In the genomic region with DNA sequence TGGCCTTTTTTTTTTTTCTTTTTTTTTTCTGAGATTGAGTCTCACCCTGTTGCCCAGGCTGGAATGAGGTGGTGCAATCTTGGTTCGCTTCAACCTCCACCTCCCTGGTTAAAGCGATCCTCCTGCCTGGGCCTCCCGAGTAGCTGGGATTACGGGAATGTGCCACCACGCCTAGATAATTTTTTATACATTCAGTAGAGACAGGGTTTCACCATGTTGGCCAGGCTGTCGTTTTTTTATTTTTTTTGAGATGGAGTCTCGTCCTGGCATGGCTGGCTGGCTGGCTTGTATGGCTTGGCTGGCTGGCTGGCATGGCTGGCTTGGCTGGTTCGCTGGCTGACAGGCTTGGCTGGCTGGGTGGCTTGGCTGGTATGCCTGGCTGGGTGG, we compare ENCODE assay signal across 5 cellular contexts.
A peak's percentile ranks its signal among the peaks of the same experiment; 100 is the strongest.
DNase-seq lines count a peak whose midpoint lies in the region; ATAC-seq, FAIRE-seq and TF ChIP-seq lines count a peak whose summit lies in the region.
"Not testable (repeated sequence)": the region's sequence is repeated elsewhere in the genome, so short reads cannot be mapped to it uniquely, and the experiment has no call there.

No MANE protein-coding gene starts in this region.

- H3K9ac ChIP-seq in HepG2 (ENCODE audit: insufficient read depth, low read depth, low read length): not testable (repeated sequence)

- not testable (repeated sequence) for TF ChIP-seq POLR2A in HepG2 (IDR thresholded peaks at IDR 0.05; ENCODE audit: insufficient read depth in 1 of 2, low read depth in 2 of 2, low read length in 2 of 2)

- H3K4me2 ChIP-seq in HepG2 (ENCODE audit: low read depth, low read length): not testable (repeated sequence)

- not testable (repeated sequence) for FAIRE-seq in HepG2 (lab: Jason Lieb, UNC)

- not testable (repeated sequence) for H3K27ac Mint-ChIP-seq in natural killer cell treated with Interleukin-12 subunit alpha and Interleukin-12 subunit beta and Interleukin-15 and Interleukin-18, amount 100 ng/mL, for 72 hours; stimulated activated effector memory CD8-positive, alpha-beta T cell treated with anti-CD3 and anti-CD28 coated beads, Interleukin-12 subunit alpha, Interleukin-12 subunit beta, amount 100 ng/mL, for 72 hours

- WGBS in HepG2 (ENCODE audit: low lambda C conversion rate): 33% methylated on average over 8 of the region's 8 CpGs
- 75 to 76% methylated on average over 7 of the region's 8 CpGs for WGBS in aorta, 2 donors

- TF ChIP-seq RAD21 in HepG2 (CRISPR knock-in tag; IDR thresholded peaks at IDR 0.05): not testable (repeated sequence)

- not testable (repeated sequence) for H3K27me3 ChIP-seq in HepG2 (ENCODE audit: control insufficient read depth in 1 of 2, insufficient read depth in 2 of 2, low read length in 2 of 2); aorta (ENCODE audit: control insufficient read depth in 1 of 2, insufficient read depth in 2 of 2, low read length in 1 of 2)

- not testable (repeated sequence) for H3K4me1 Mint-ChIP-seq in natural killer cell treated with Interleukin-12 subunit alpha and Interleukin-12 subunit beta and Interleukin-15 and Interleukin-18, amount 100 ng/mL, for 72 hours (ENCODE audit: low read depth in 2 of 2); stimulated activated effector memory CD8-positive, alpha-beta T cell treated with anti-CD3 and anti-CD28 coated beads, Interleukin-12 subunit alpha, Interleukin-12 subunit beta, amount 100 ng/mL, for 72 hours

- intact Hi-C loops in HepG2 (cut with micrococcal nuclease; ENCODE audit: unreplicated experiment); aorta (cut with DNase I): not testable (repeated sequence)

- not testable (repeated sequence) for H3K9me3 Mint-ChIP-seq in natural killer cell treated with Interleukin-12 subunit alpha and Interleukin-12 subunit beta and Interleukin-15 and Interleukin-18, amount 100 ng/mL, for 72 hours; stimulated activated effector memory CD8-positive, alpha-beta T cell treated with anti-CD3 and anti-CD28 coated beads, Interleukin-12 subunit alpha, Interleukin-12 subunit beta, amount 100 ng/mL, for 72 hours

- H3K4me3 Mint-ChIP-seq in natural killer cell treated with Interleukin-12 subunit alpha and Interleukin-12 subunit beta and Interleukin-15 and Interleukin-18, amount 100 ng/mL, for 72 hours; stimulated activated effector memory CD8-positive, alpha-beta T cell treated with anti-CD3 and anti-CD28 coated beads, Interleukin-12 subunit alpha, Interleukin-12 subunit beta, amount 100 ng/mL, for 72 hours: not testable (repeated sequence)

- CTCF ChIA-PET in HepG2 (lab: Yijun Ruan, JAX; ENCODE audit: low intra/inter-chr PET ratio, low total read pairs): not testable (repeated sequence)

- not testable (repeated sequence) for H3K79me2 ChIP-seq in HepG2 (ENCODE audit: insufficient read depth, low read length)

- not testable (repeated sequence) for TF ChIP-seq EP300 in HepG2 (IDR thresholded peaks at IDR 0.05; ENCODE audit: low read depth in 2 of 2, low read length in 2 of 2); HepG2 (CRISPR knock-in tag; IDR thresholded peaks at IDR 0.05; ENCODE audit: borderline replicate concordance)

- H2AFZ ChIP-seq in HepG2 (ENCODE audit: low read length): not testable (repeated sequence)

- H3K9me3 ChIP-seq in HepG2 (ENCODE audit: low read length); aorta (ENCODE audit: control insufficient read depth, low read length): not testable (repeated sequence)

- not testable (repeated sequence) for H3K27ac ChIP-seq in HepG2 (ENCODE audit: extremely low read length, insufficient read depth, low read length); aorta (ENCODE audit: low read depth in 1 of 2, low read length in 2 of 2)

- not testable (repeated sequence) for H4K20me1 ChIP-seq in HepG2 (ENCODE audit: insufficient read depth, low read length)

- H3K4me1 ChIP-seq in HepG2 (ENCODE audit: insufficient read depth, low read length); aorta (ENCODE audit: control insufficient read depth in 1 of 2, insufficient read depth in 2 of 2, low read length in 2 of 2): not testable (repeated sequence)

- H3K36me3 ChIP-seq in HepG2 (replicated peaks in 1 of 2; ENCODE audit: control insufficient read depth in 1 of 2, insufficient read depth in 2 of 2, low read length in 2 of 2); aorta (ENCODE audit: control insufficient read depth in 1 of 2, insufficient read depth in 2 of 2, low read length in 1 of 2): not testable (repeated sequence)

- TF ChIP-seq CTCF in HepG2 (CRISPR knock-in tag; IDR thresholded peaks at IDR 0.05): not testable (repeated sequence)

- DNase-seq in HepG2 (ENCODE audit: low spot score); natural killer cell treated with Interleukin-12 subunit alpha and Interleukin-12 subunit beta and Interleukin-15 and Interleukin-18, amount 100 ng/mL, for 72 hours (ENCODE audit: low spot score); stimulated activated effector memory CD8-positive, alpha-beta T cell treated with anti-CD3 and anti-CD28 coated beads, Interleukin-12 subunit alpha, Interleukin-12 subunit beta, amount 100 ng/mL, for 72 hours (ENCODE audit: low spot score in 2 of 2); aorta: not testable (repeated sequence)

- H3K36me3 Mint-ChIP-seq in natural killer cell treated with Interleukin-12 subunit alpha and Interleukin-12 subunit beta and Interleukin-15 and Interleukin-18, amount 100 ng/mL, for 72 hours; stimulated activated effector memory CD8-positive, alpha-beta T cell treated with anti-CD3 and anti-CD28 coated beads, Interleukin-12 subunit alpha, Interleukin-12 subunit beta, amount 100 ng/mL, for 72 hours: not testable (repeated sequence)

- ATAC-seq in esophagus mucosa (peak; percentile 36), HepG2 (peak; percentile 23; the same call in 1 of the 3 replicates), aorta (ENCODE audit: low FRiP score) (peak; percentile 66)
- peak; percentile 43 to 57 for ATAC-seq in natural killer cell treated with Interleukin-12 subunit alpha and Interleukin-12 subunit beta and Interleukin-15 and Interleukin-18, amount 100 ng/mL, for 72 hours
- peak; percentile 8 for ATAC-seq in stimulated activated effector memory CD8-positive, alpha-beta T cell treated with anti-CD3 and anti-CD28 coated beads, Interleukin-12 subunit alpha, Interleukin-12 subunit beta, amount 100 ng/mL, for 72 hours

- in situ Hi-C loops in HepG2 (cut with HindIII; ENCODE audit: extremely low pct_ligation_motif_present, low pct_unique_long_range_greater_than_20kb): not testable (repeated sequence)

- POLR2A ChIA-PET in HepG2 (lab: Yijun Ruan, JAX): not testable (repeated sequence)

- not testable (repeated sequence) for H3K4me3 ChIP-seq in HepG2 (replicated peaks in 1 of 3; ENCODE audit: insufficient read depth in 1 of 3, low read depth in 2 of 3, low read length in 3 of 3); aorta (ENCODE audit: low read length in 2 of 2)

- H3K27me3 Mint-ChIP-seq in natural killer cell treated with Interleukin-12 subunit alpha and Interleukin-12 subunit beta and Interleukin-15 and Interleukin-18, amount 100 ng/mL, for 72 hours: not testable (repeated sequence)

- not testable (repeated sequence) for BruUV-seq in HepG2 (replicated peaks; lab: Mats Ljungman, UMichigan)

Comparison
In these comparisons a context has a peak if more than half of its experiments do, and no peak if none do; other contexts are left out.
1. ATAC-seq: peak in every context shown above with its lines; median percentile 66 in aorta; 50 in natural killer cell treated with Interleukin-12 subunit alpha and Interleukin-12 subunit beta and Interleukin-15 and Interleukin-18, amount 100 ng/mL, for 72 hours; 36 in esophagus mucosa; 23 in HepG2; 8 in stimulated activated effector memory CD8-positive, alpha-beta T cell treated with anti-CD3 and anti-CD28 coated beads, Interleukin-12 subunit alpha, Interleukin-12 subunit beta, amount 100 ng/mL, for 72 hours.